Comparison of ENCODE assay signal across 8 cellular contexts in genomic region chr6:35297541-35298481, GRCh38. TPM values are rescaled to one million over a fixed set of nuclear protein-coding genes. Genes with fewer than 3 reads are reported as not detected.
DNase-seq lines count a peak whose midpoint lies in the region; ATAC-seq and TF ChIP-seq lines count a peak whose summit lies in the region.

TSS of gene DEF6 (plus strand) at chr6:35297818. CDS start at chr6:35297857, 39 bp downstream.

- no TSS peak for BruUV-seq in Panc1 (replicated peaks; lab: Mats Ljungman, UMichigan)

- no peaks in the 10 kb centered on the region for H3K9me3 Mint-ChIP-seq in activated T-helper 1 cell treated with anti-CD3 and anti-CD28 coated beads, Interleukin-12 subunit alpha, Interleukin-12 subunit beta, Interleukin-2, Interleukin-4 antibody, amounts not matched to agents 30 ng/mL and 10 ng/mL and 1 ng/mL, durations not matched to agents 14 hours and 24 hours and 36 hours

- TF ChIP-seq POLR2A in suprapubic skin (IDR thresholded peaks at IDR 0.05): no peak

- H3K27ac Mint-ChIP-seq in activated T-helper 1 cell treated with anti-CD3 and anti-CD28 coated beads, Interleukin-12 subunit alpha, Interleukin-12 subunit beta, Interleukin-2, Interleukin-4 antibody, amounts not matched to agents 30 ng/mL and 10 ng/mL and 1 ng/mL, durations not matched to agents 14 hours and 24 hours and 36 hours: peak within 1 kb of the TSS; percentile 98

- H3K4me1 Mint-ChIP-seq in activated T-helper 1 cell treated with anti-CD3 and anti-CD28 coated beads, Interleukin-12 subunit alpha, Interleukin-12 subunit beta, Interleukin-2, Interleukin-4 antibody, amounts not matched to agents 30 ng/mL and 10 ng/mL and 1 ng/mL, durations not matched to agents 14 hours and 24 hours and 36 hours (ENCODE audit: low read depth): peaks cover 48% of the 10 kb centered on the region

- H3K4me1 ChIP-seq in Panc1 (ENCODE audit: control insufficient read depth, insufficient read depth, low read length) (no peaks in the 10 kb centered on the region), neutrophil (ENCODE audit: control insufficient read depth in 1 of 2, insufficient read depth in 1 of 2, low read depth in 1 of 2, low read length in 1 of 2) (peaks cover 60 to 66% of the 10 kb centered on the region in 2 experiments), suprapubic skin (peaks cover 54% of the 10 kb centered on the region)

- ATAC-seq in GM21447 (IDR thresholded peaks at IDR 0.05; ENCODE audit: unreplicated experiment): peak; percentile 65
- ATAC-seq in Panc1: peak; percentile 78

- H3K27me3 ChIP-seq in Panc1 (ENCODE audit: control insufficient read depth, insufficient read depth, low read length) (no peaks in the 10 kb centered on the region), neutrophil (no peaks in the 10 kb centered on the region), suprapubic skin (no peaks in the 10 kb centered on the region)

- no peak within 1 kb of the TSS for H3K27ac ChIP-seq in Panc1 (ENCODE audit: low read length)
- peak within 1 kb of the TSS; percentile 98 for H3K27ac ChIP-seq in neutrophil
- H3K27ac ChIP-seq in suprapubic skin: peak within 1 kb of the TSS; percentile 90

- intact Hi-C loops in Panc1 (cut with micrococcal nuclease; ENCODE audit: unreplicated experiment): no loop called here
- intact Hi-C loops in activated T-helper 1 cell treated with anti-CD3 and anti-CD28 coated beads, Interleukin-12 subunit alpha, Interleukin-12 subunit beta, Interleukin-2, Interleukin-4 antibody, amounts not matched to agents 30 ng/mL and 10 ng/mL and 1 ng/mL, durations not matched to agents 14 hours and 24 hours and 36 hours (cut with micrococcal nuclease): loop anchor here (1.0 to 5.0 kb wide), 7 partner anchors 13 to 411 kb away; partner anchors contain the start of genes ANKS1A, PPARD, RPL10A and TAF11

- POLR2A ChIA-PET in Panc1 (lab: Charles Lee): interaction anchor here (0.6 kb wide), 1 partner anchor 477 kb away, joined by 3 read pairs; no protein-coding TSS in a partner anchor

- WGBS in suprapubic skin: 12% methylated on average over 16 of the region's 36 CpGs

- H3K4me3 Mint-ChIP-seq in activated T-helper 1 cell treated with anti-CD3 and anti-CD28 coated beads, Interleukin-12 subunit alpha, Interleukin-12 subunit beta, Interleukin-2, Interleukin-4 antibody, amounts not matched to agents 30 ng/mL and 10 ng/mL and 1 ng/mL, durations not matched to agents 14 hours and 24 hours and 36 hours: peak within 1 kb of the TSS; percentile 88

- H3K9me3 ChIP-seq in Panc1 (ENCODE audit: control insufficient read depth, insufficient read depth, low read depth, low read length): no peaks in the 10 kb centered on the region
- no peaks in the 10 kb centered on the region for H3K9me3 ChIP-seq in neutrophil
- H3K9me3 ChIP-seq in suprapubic skin: no peaks in the 10 kb centered on the region

- in situ Hi-C loops in Panc1 (cut with HindIII; ENCODE audit: low pct_unique_long_range_greater_than_20kb, low sequenced_read_pairs): no loop called here

- peaks cover 2% of the 10 kb centered on the region; the same call in 1 of the 2 replicates for H3K36me3 ChIP-seq in Panc1 (ENCODE audit: control insufficient read depth, insufficient read depth, low read length)
- peaks cover 10% of the 10 kb centered on the region for H3K36me3 ChIP-seq in neutrophil
- H3K36me3 ChIP-seq in suprapubic skin: peaks cover 28% of the 10 kb centered on the region

- TF ChIP-seq CTCF in Panc1 (IDR thresholded peaks at IDR 0.05): peak; percentile 69; the same call in 1 of the 2 replicates
- TF ChIP-seq CTCF in neutrophil (IDR thresholded peaks at IDR 0.05): peak; percentile 93
- peak; percentile 64 to 85 for TF ChIP-seq CTCF in suprapubic skin (IDR thresholded peaks at IDR 0.05)

- H3K36me3 Mint-ChIP-seq in activated T-helper 1 cell treated with anti-CD3 and anti-CD28 coated beads, Interleukin-12 subunit alpha, Interleukin-12 subunit beta, Interleukin-2, Interleukin-4 antibody, amounts not matched to agents 30 ng/mL and 10 ng/mL and 1 ng/mL, durations not matched to agents 14 hours and 24 hours and 36 hours (ENCODE audit: low read depth): peaks cover 28% of the 10 kb centered on the region

- no peaks in the 10 kb centered on the region for H3K27me3 Mint-ChIP-seq in activated T-helper 1 cell treated with anti-CD3 and anti-CD28 coated beads, Interleukin-12 subunit alpha, Interleukin-12 subunit beta, Interleukin-2, Interleukin-4 antibody, amounts not matched to agents 30 ng/mL and 10 ng/mL and 1 ng/mL, durations not matched to agents 14 hours and 24 hours and 36 hours (ENCODE audit: insufficient read depth)

- TF ChIP-seq EP300 in Ishikawa (IDR thresholded peaks at IDR 0.05; ENCODE audit: borderline replicate concordance) (no peak), suprapubic skin (IDR thresholded peaks at IDR 0.05) (no peak)

- peak; percentile 99 for TF ChIP-seq RAD21 in Ishikawa (IDR thresholded peaks at IDR 0.05; ENCODE audit: low read depth)

- CTCF ChIA-PET in Panc1 (lab: Charles Lee): interaction anchor here (0.9 kb wide), 1 partner anchor 30 kb away, joined by 4 read pairs; no protein-coding TSS in a partner anchor

- DNase-seq in DMS153 (lab: John Stamatoyannopoulos, UW) (peak; percentile 86), Panc1 (ENCODE audit: low read depth, low spot score) (peak; percentile 35), fibroblast of the conjunctiva (ENCODE audit: low read depth) (peak; percentile 57), suprapubic skin (ENCODE audit: low spot score in 2 of 2) (peak; percentile 82 to 88)
- DNase-seq in activated T-helper 1 cell treated with anti-CD3 and anti-CD28 coated beads, Interleukin-12 subunit alpha, Interleukin-12 subunit beta, Interleukin-2, Interleukin-4 antibody, amounts not matched to agents 30 ng/mL and 10 ng/mL and 1 ng/mL, durations not matched to agents 14 hours and 24 hours and 36 hours (ENCODE audit: low spot score): peak; percentile 85

- H3K4me3 ChIP-seq in Panc1 (ENCODE audit: low read depth in 2 of 2, low read length in 2 of 2) (no peak within 1 kb of the TSS), neutrophil (ENCODE audit: low read depth in 1 of 2, low read length in 1 of 2) (peak within 1 kb of the TSS; percentile 83 to 92), suprapubic skin (peak within 1 kb of the TSS; percentile 60)

TF ChIP-seq in Ishikawa, 13 proteins besides CTCF, POLR2A, EP300 and RAD21:
- TF ChIP-seq MAX (IDR thresholded peaks at IDR 0.05) (peak; percentile 86), TAF1 (IDR thresholded peaks at IDR 0.05; ENCODE audit: low read depth) (no peak), EGR1 (IDR thresholded peaks at IDR 0.05) (no peak; the same call in 1 of the 2 replicates), FOXM1 (IDR thresholded peaks at IDR 0.05; ENCODE audit: borderline replicate concordance, low read depth) (no peak), ZBTB7A (IDR thresholded peaks at IDR 0.05; ENCODE audit: low read depth) (0 out of 2 replicates have a peak, but pooled peaks have one; percentile 34), TEAD4 (IDR thresholded peaks at IDR 0.05) (no peak), CEBPB (IDR thresholded peaks at IDR 0.05) (no peak), YY1 (IDR thresholded peaks at IDR 0.05; ENCODE audit: low read depth) (peak; percentile 61; the same call in 1 of the 2 replicates), USF1 (IDR thresholded peaks at IDR 0.05) (peak; percentile 16; the same call in 1 of the 2 replicates), CREB1 (IDR thresholded peaks at IDR 0.05; ENCODE audit: low read depth) (no peak), REST (IDR thresholded peaks at IDR 0.05; ENCODE audit: low read depth) (no peak), NFIC (IDR thresholded peaks at IDR 0.05) (no peak), TCF12 (IDR thresholded peaks at IDR 0.05; ENCODE audit: low read depth) (peak; percentile 56)

RNA-seq across cellular contexts. Expression of gene DEF6, which starts in this region (rescaled TPM):
- total RNA-seq in Panc1 (2021; ENCODE audit: unreplicated experiment) (0.59 TPM), suprapubic skin (10 to 100 TPM; 28.0 to 99.9 (median 35.5) TPM)
- polyA plus RNA-seq in Panc1 (2012; ENCODE audit: insufficient read length): not detected
- 123 and 125 TPM in 2 replicates for total RNA-seq in activated T-helper 1 cell treated with anti-CD3 and anti-CD28 coated beads, Interleukin-12 subunit alpha, Interleukin-12 subunit beta, Interleukin-2, Interleukin-4 antibody, amounts not matched to agents 30 ng/mL and 10 ng/mL and 1 ng/mL, durations not matched to agents 14 hours and 24 hours and 36 hours

Comparison
In these comparisons a context has a peak if more than half of its experiments do, and no peak if none do; other contexts are left out.
1. RNA of gene DEF6 (total RNA-seq): 123 to 125 TPM in activated T-helper 1 cell treated with anti-CD3 and anti-CD28 coated beads, Interleukin-12 subunit alpha, Interleukin-12 subunit beta, Interleukin-2, Interleukin-4 antibody, amounts not matched to agents 30 ng/mL and 10 ng/mL and 1 ng/mL, durations not matched to agents 14 hours and 24 hours and 36 hours and 28.0 to 99.9 TPM in suprapubic skin; 0.59 TPM in Panc1 (single experiment); every median in the first group is over 10 times any median in the second.
2. Peak in DNase-seq and ATAC-seq in Panc1; RNA of the gene not detected or under 1 TPM.
3. DNase-seq: peak in every context shown above with its lines; median percentile 86 in DMS153; 85 in activated T-helper 1 cell treated with anti-CD3 and anti-CD28 coated beads, Interleukin-12 subunit alpha, Interleukin-12 subunit beta, Interleukin-2, Interleukin-4 antibody, amounts not matched to agents 30 ng/mL and 10 ng/mL and 1 ng/mL, durations not matched to agents 14 hours and 24 hours and 36 hours; 85 in suprapubic skin; 57 in fibroblast of the conjunctiva; 35 in Panc1.
4. H3K4me3 ChIP-seq: peak in neutrophil (2 of 2) and suprapubic skin (single experiment); none in Panc1 (0 of 2).
5. Peak in every context shown above with its lines, with median percentiles within 50 percentile points of each other: CTCF ChIP-seq.